In the genomic region with DNA sequence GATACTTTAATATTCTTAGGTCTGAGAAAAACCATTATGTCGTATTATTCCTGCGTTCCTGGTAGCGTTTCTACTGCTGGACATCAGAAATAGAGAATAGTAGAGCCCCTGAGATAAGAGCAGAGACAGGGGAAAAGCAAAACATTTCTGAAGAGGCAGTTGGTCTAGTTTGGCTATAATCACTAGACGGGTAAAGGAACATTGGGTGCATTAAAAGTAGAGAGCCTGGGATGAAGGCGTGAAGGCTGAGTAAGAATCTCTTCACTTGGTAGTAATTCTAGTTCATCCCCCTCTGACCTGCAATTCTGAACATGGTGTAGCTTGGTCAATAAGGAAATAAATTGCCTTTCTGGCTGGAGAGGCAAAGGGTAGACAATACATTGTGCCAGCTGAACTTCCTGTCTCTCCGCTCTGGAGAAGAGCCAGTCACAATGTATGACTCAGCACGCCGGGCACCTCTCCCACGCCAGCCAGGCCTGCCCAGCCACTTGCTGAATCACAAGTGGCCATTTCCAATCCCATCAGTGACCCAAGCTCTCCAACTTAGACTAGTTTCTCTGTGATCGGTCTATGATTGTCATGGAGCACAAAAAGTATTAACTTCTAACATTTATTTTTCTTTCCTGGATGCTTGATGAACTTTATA, we compare ENCODE assay signal across 9 cellular contexts.
DNase-seq lines count a peak whose midpoint lies in the region; ATAC-seq and TF ChIP-seq lines count a peak whose summit lies in the region.
"Had no signal": no experiment of that assay in that cellular context is flagged by ENCODE, and none has a peak within 500 bp of the region (broad histone marks: within the 10 kb centered on the region; RNA-seq: fewer than 3 reads in every experiment).

No MANE protein-coding gene starts in this region.

- TF ChIP-seq CTCF in right atrium auricular region (IDR thresholded peaks at IDR 0.05) (no peak), RWPE1 (conservative IDR thresholded peaks at IDR 0.05; ENCODE audit: low read depth) (no peak), fibroblast of the aortic adventitia (IDR thresholded peaks at IDR 0.05; ENCODE audit: insufficient read depth, low read length) (no peak)

- POLR2A ChIA-PET in RWPE1 (lab: Yijun Ruan, JAX; ENCODE audit: low non-redundant PET), result no interaction called here

- H3K27ac ChIP-seq in right atrium auricular region (no peak overlapping the region), RWPE1 (peak overlapping the region; percentile 63)
- H3K27ac ChIP-seq: SK-N-MC had no signal

- no peaks in the 10 kb centered on the region for H3K36me3 ChIP-seq in right atrium auricular region

- H3K4me1 ChIP-seq in right atrium auricular region, result peaks cover 0 to 5% of the 10 kb centered on the region in 2 donors

- H3K27me3 ChIP-seq in right atrium auricular region, result no peaks in the 10 kb centered on the region

- H3K4me3 ChIP-seq in right atrium auricular region (no peak overlapping the region), fibroblast of the aortic adventitia (ENCODE audit: low read depth, low read length) (no peak overlapping the region)
- H3K4me3 ChIP-seq: SK-N-MC had no signal

- peak; percentile 48 for ATAC-seq in Right ventricle myocardium inferior
- ATAC-seq in sciatic nerve, result peak; percentile 53

- no peaks in the 10 kb centered on the region for H3K9me3 ChIP-seq in right atrium auricular region

- DNase-seq in Right ventricle myocardium inferior (ENCODE audit: missing footprints) (peak; percentile 73), right atrium auricular region (ENCODE audit: low spot score) (no peak), RWPE1 (ENCODE audit: low spot score) (peak; percentile 84), fibroblast of the aortic adventitia (ENCODE audit: low read depth) (peak; percentile 41), sciatic nerve (ENCODE audit: low spot score) (peak; percentile 57), cerebellum (ENCODE audit: low spot score) (no peak), germinal center (ENCODE audit: low spot score) (no peak), NCI-H187 treated with DMSO at 0.1 percent for 48 hours (lab: John Stamatoyannopoulos, UW) (no peak)

- CTCF ChIA-PET in RWPE1 (lab: Yijun Ruan, JAX), result interaction anchor here (0.7 kb wide), 1 partner anchor 10 kb away, joined by 4 read pairs; no protein-coding TSS in a partner anchor

- intact Hi-C loops in Right ventricle myocardium inferior (cut with DNase I), result no loop called here
- intact Hi-C loops in sciatic nerve (cut with DNase I), result no loop called here

Comparison
In these comparisons a context has a peak if more than half of its experiments do, and no peak if none do; other contexts are left out.
1. DNase-seq: peak in Right ventricle myocardium inferior (single experiment), RWPE1 (single experiment), fibroblast of the aortic adventitia (single experiment) and sciatic nerve (single experiment); none in right atrium auricular region (single experiment), cerebellum (single experiment), germinal center (single experiment) and NCI-H187 treated with DMSO at 0.1 percent for 48 hours (single experiment).